ENCODE assay signal across 11 cellular contexts in genomic region chr1:10685851-10686403, GRCh38.
DNase-seq lines count a peak whose midpoint lies in the region; ATAC-seq, FAIRE-seq and TF ChIP-seq lines count a peak whose summit lies in the region.
"Had no signal": no experiment of that assay in that cellular context is flagged by ENCODE, and none has a peak within 500 bp of the region (broad histone marks: within the 10 kb centered on the region; RNA-seq: fewer than 3 reads in every experiment).

No MANE protein-coding gene starts in this region.

- TF ChIP-seq CTCF in RWPE1 (conservative IDR thresholded peaks at IDR 0.05; ENCODE audit: low read depth) = no peak
- TF ChIP-seq CTCF in left ventricle myocardium inferior (IDR thresholded peaks at IDR 0.05; ENCODE audit: borderline replicate concordance) = no peak
- no peak for TF ChIP-seq CTCF in pancreas (IDR thresholded peaks at IDR 0.05)
- TF ChIP-seq CTCF in OCI-LY7 (conservative IDR thresholded peaks at IDR 0.05; ENCODE audit: low read length) = no peak

- H3K4me3 ChIP-seq in BLaER1 treated with 17β-estradiol and CSF1 and Interleukin-3, amounts not matched to agents 10 nM and 100 nM = no peak overlapping the region
- H3K4me3 ChIP-seq in left ventricle myocardium inferior (peak overlapping the region; percentile 14), pancreas (peak overlapping the region in 1 of 4 donors; percentile 14), OCI-LY7 (ENCODE audit: low read depth, low read length, poor library complexity, severe bottlenecking) (no peak overlapping the region)

- 6 to 11% methylated on average over 11 of the region's 11 CpGs for WGBS in pancreas, 2 donors

- POLR2A ChIA-PET in RWPE1 (lab: Yijun Ruan, JAX; ENCODE audit: low non-redundant PET) = no interaction called here
- POLR2A ChIA-PET in OCI-LY7 (lab: Charles Lee) = no interaction called here

- no peaks in the 10 kb centered on the region for H3K9me2 ChIP-seq in OCI-LY7 (ENCODE audit: insufficient read depth, low read length)

- no peak overlapping the region for H2AFZ ChIP-seq in OCI-LY7 (ENCODE audit: low read length)

- no peak for FAIRE-seq in pancreas (lab: Jason Lieb, UNC)
- FAIRE-seq: endothelial cell of umbilical vein had no signal

- H4K20me1 ChIP-seq in BLaER1 treated with 17β-estradiol and CSF1 and Interleukin-3, amounts not matched to agents 10 nM and 100 nM = no peaks in the 10 kb centered on the region; a peak in 1 of 22 replicates
- H4K20me1 ChIP-seq in OCI-LY7 (ENCODE audit: insufficient read depth, low read length) = no peaks in the 10 kb centered on the region

- H3K27me3 ChIP-seq in BLaER1 treated with 17β-estradiol and CSF1 and Interleukin-3, amounts not matched to agents 10 nM and 100 nM = peaks cover 0 to 9% (median 0%) of the 10 kb centered on the region in 11 experiments; a peak in 4 of 22 replicates
- H3K27me3 ChIP-seq in left ventricle myocardium inferior (ENCODE audit: low read depth) (no peaks in the 10 kb centered on the region), pancreas (no peaks in the 10 kb centered on the region)

- no peaks in the 10 kb centered on the region for H3K36me3 ChIP-seq in BLaER1 treated with 17β-estradiol and CSF1 and Interleukin-3, amounts not matched to agents 10 nM and 100 nM
- H3K36me3 ChIP-seq in left ventricle myocardium inferior = no peaks in the 10 kb centered on the region
- H3K36me3 ChIP-seq in pancreas = no peaks in the 10 kb centered on the region
- H3K36me3 ChIP-seq in OCI-LY7 (ENCODE audit: insufficient read depth, low read length) = no peaks in the 10 kb centered on the region

- no peaks in the 10 kb centered on the region for H3K79me2 ChIP-seq in OCI-LY7 (ENCODE audit: insufficient read depth, low read depth, low read length)

- BruUV-seq in OCI-LY7 (replicated peaks; lab: Mats Ljungman, UMichigan) = no TSS peak

- peak overlapping the region in 10 of 11 experiments; percentile 10 to 68 (median 44); a peak in 14 of 22 replicates for H3K9ac ChIP-seq in BLaER1 treated with 17β-estradiol and CSF1 and Interleukin-3, amounts not matched to agents 10 nM and 100 nM

- H3K9me3 ChIP-seq in BLaER1 treated with 17β-estradiol and CSF1 and Interleukin-3, amounts not matched to agents 10 nM and 100 nM (replicated peaks in 1 of 11) = no peaks in the 10 kb centered on the region
- H3K9me3 ChIP-seq in left ventricle myocardium inferior (replicated peaks) (no peaks in the 10 kb centered on the region), pancreas (no peaks in the 10 kb centered on the region), OCI-LY7 (ENCODE audit: low read length) (no peaks in the 10 kb centered on the region)

- DNase-seq in RWPE1 (ENCODE audit: low spot score) = no peak
- DNase-seq in left ventricle myocardium inferior = no peak
- peak in 4 of 6 donors; percentile 60 to 79 (median 71) for DNase-seq in pancreas
- DNase-seq in OCI-LY7 (ENCODE audit: low spot score) = no peak
- DNase-seq in activated effector memory CD4-positive, alpha-beta T cell treated with Interleukin-2 at 50 U/mL for 16 hours = no peak
- DNase-seq in NCI-H748 (lab: John Stamatoyannopoulos, UW; ENCODE audit: unreplicated experiment) = no peak
- DNase-seq: activated naive CD8-positive, alpha-beta T cell treated with anti-CD3 and anti-CD28 coated beads for 36 hours; stimulated activated naive CD8-positive, alpha-beta T cell treated with anti-CD3 and anti-CD28 coated beads, Interleukin-15, Interleukin-2, amounts not matched to agents 100 U/mL and 50 U/mL, for 24 hours had no signal

- CTCF ChIA-PET in RWPE1 (lab: Yijun Ruan, JAX) (interaction anchor here (0.6 kb wide), 2 partner anchors 32 to 142 kb away, joined by 3 to 5 read pairs; no protein-coding TSS in a partner anchor), OCI-LY7 (lab: Charles Lee; ENCODE audit: unreplicated experiment) (no interaction called here)

- ATAC-seq in pancreas (peak; percentile 66 to 76 (median 71)), GM21825 (IDR thresholded peaks at IDR 0.05; ENCODE audit: unreplicated experiment) (no peak)
- ATAC-seq: stimulated activated naive CD8-positive, alpha-beta T cell treated with anti-CD3 and anti-CD28 coated beads, Interleukin-15, Interleukin-2, amounts not matched to agents 100 U/mL and 50 U/mL, for 24 hours had no signal

- peaks cover 59 to 97% (median 92%) of the 10 kb centered on the region in 10 experiments for H3K4me1 ChIP-seq in BLaER1 treated with 17β-estradiol and CSF1 and Interleukin-3, amounts not matched to agents 10 nM and 100 nM
- H3K4me1 ChIP-seq in left ventricle myocardium inferior (peaks cover 100% of the 10 kb centered on the region), pancreas (peaks cover 46 to 77% (median 71%) of the 10 kb centered on the region in 3 donors), OCI-LY7 (ENCODE audit: insufficient read depth, low read length, poor library complexity, severe bottlenecking) (no peaks in the 10 kb centered on the region)

- H3K4me2 ChIP-seq in BLaER1 treated with 17β-estradiol and CSF1 and Interleukin-3, amounts not matched to agents 10 nM and 100 nM = peak overlapping the region; percentile 82 to 98 (median 93)
- H3K4me2 ChIP-seq in OCI-LY7 (ENCODE audit: low read length) = no peak overlapping the region

- intact Hi-C loops in left ventricle myocardium inferior (cut with micrococcal nuclease) = no loop called here
- intact Hi-C loops in pancreas (cut with DNase I) = loop anchor here in 1 of 3 donors (10.0 kb wide), 2 partner anchors 99 to 171 kb away; no protein-coding TSS in a partner anchor
- intact Hi-C loops in OCI-LY7 (cut with micrococcal nuclease; ENCODE audit: unreplicated experiment) = no loop called here

- H3K27ac ChIP-seq in BLaER1 treated with 17β-estradiol and CSF1 and Interleukin-3, amounts not matched to agents 10 nM and 100 nM = peak overlapping the region in 9 of 11 experiments; percentile 49 to 72 (median 62); a peak in 18 of 22 replicates
- H3K27ac ChIP-seq in RWPE1 = peak overlapping the region; percentile 16
- peak overlapping the region; percentile 91 for H3K27ac ChIP-seq in left ventricle myocardium inferior (replicated peaks)
- peak overlapping the region; percentile 90 to 95 (median 92) for H3K27ac ChIP-seq in pancreas
- no peak overlapping the region for H3K27ac ChIP-seq in OCI-LY7 (ENCODE audit: low read depth, low read length, poor library complexity, severe bottlenecking)

Comparison
In these comparisons a context has a peak if more than half of its experiments do, and no peak if none do; other contexts are left out.
1. DNase-seq: peak in pancreas (4 of 6); none in RWPE1 (single experiment), left ventricle myocardium inferior (single experiment), OCI-LY7 (single experiment), activated effector memory CD4-positive, alpha-beta T cell treated with Interleukin-2 at 50 U/mL for 16 hours (single experiment) and NCI-H748 (single experiment).